Comparison of ENCODE assay signal across 8 cellular contexts in genomic region chr7:140175221-140176218, GRCh38. TPM values are rescaled to one million over a fixed set of nuclear protein-coding genes. Genes with fewer than 3 reads are reported as not detected.
DNase-seq lines count a peak whose midpoint lies in the region; ATAC-seq, FAIRE-seq and TF ChIP-seq lines count a peak whose summit lies in the region.

No MANE protein-coding gene starts in this region.

- peak overlapping the region; percentile 40 to 77 for H3K4me3 ChIP-seq in body of pancreas

- TF ChIP-seq POLR2A in body of pancreas (IDR thresholded peaks at IDR 0.05): peak; percentile 93 to 96 (median 94)

- TF ChIP-seq CTCF in 22Rv1 (IDR thresholded peaks at IDR 0.05) (peak; percentile 97), body of pancreas (IDR thresholded peaks at IDR 0.05) (peak; percentile 53 to 94 (median 87))

- intact Hi-C loops in body of pancreas (cut with DNase I): no loop called here
- intact Hi-C loops in sciatic nerve (cut with DNase I): loop anchor here (5.0 kb wide), 1 partner anchor 152 kb away; no protein-coding TSS in a partner anchor

- peak; percentile 73 for FAIRE-seq in TTC549 (lab: Jason Lieb, UNC)

- peaks cover 47% of the 10 kb centered on the region for H3K4me1 ChIP-seq in body of pancreas

- WGBS in body of pancreas, 2 donors: 0 to 1% methylated on average over 15 to 83 of the region's 83 CpGs

- ATAC-seq in GM18508 (IDR thresholded peaks at IDR 0.05; ENCODE audit: insufficient read depth, unreplicated experiment): peak; percentile 30
- ATAC-seq in HG03064 (IDR thresholded peaks at IDR 0.05; ENCODE audit: low read depth, unreplicated experiment): peak; percentile 43
- peak; percentile 61 for ATAC-seq in body of pancreas
- ATAC-seq in sciatic nerve: peak; percentile 91

- no peaks in the 10 kb centered on the region for H3K36me3 ChIP-seq in body of pancreas (replicated peaks in 1 of 2; ENCODE audit: insufficient read depth in 1 of 2, low read depth in 2 of 2)

- no peaks in the 10 kb centered on the region for H3K9me3 ChIP-seq in body of pancreas

- peak overlapping the region; percentile 91 for H3K27ac ChIP-seq in 22Rv1
- H3K27ac ChIP-seq in body of pancreas: peak overlapping the region; percentile 90 to 98 (median 96)

- no peaks in the 10 kb centered on the region for H3K27me3 ChIP-seq in body of pancreas

- peak; percentile 93 for DNase-seq in NCI-H2107 (lab: John Stamatoyannopoulos, UW)
- DNase-seq in body of pancreas: peak; percentile 88 to 95 (median 90)
- peak; percentile 69 for DNase-seq in iPS DF 4.7 (ENCODE audit: extremely low read depth, low spot score)
- peak; percentile 93 for DNase-seq in sciatic nerve (ENCODE audit: low spot score)

RNA-seq across cellular contexts. Expression of gene KDM7A, which starts 1.3 kb away (rescaled TPM):
- total RNA-seq in body of pancreas (1 to 10 TPM; 5.3 to 9.6 TPM), sciatic nerve (24.4 TPM)

Comparison
In these comparisons a context has a peak if more than half of its experiments do, and no peak if none do; other contexts are left out.
1. Peak in every context shown above with its lines: DNase-seq, ATAC-seq, H3K4me3 ChIP-seq and H3K27ac ChIP-seq.
2. ATAC-seq: peak in every context shown above with its lines; median percentile 91 in sciatic nerve; 61 in body of pancreas; 43 in HG03064; 30 in GM18508.